21 cellular contexts compared by ENCODE assay signal in the genomic region with DNA sequence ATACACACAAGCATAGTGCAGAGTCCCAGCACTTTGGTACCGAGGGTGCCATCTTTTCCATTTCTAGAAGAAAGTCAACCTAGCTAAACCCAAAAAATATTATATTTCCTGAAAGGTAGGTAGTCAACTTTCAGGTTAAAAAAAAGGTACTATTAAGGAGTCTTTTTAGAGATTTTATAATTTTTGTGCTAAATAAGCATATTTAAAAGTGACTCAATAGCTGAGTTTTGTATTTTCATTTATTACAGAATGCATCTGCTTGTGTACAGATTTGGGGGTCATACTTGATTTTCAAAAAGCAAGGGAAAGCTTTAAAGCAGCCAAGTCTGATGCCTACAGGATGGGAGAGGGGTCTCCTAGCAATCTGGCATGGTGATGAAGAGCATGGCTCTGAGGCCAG.
"Had no signal": no experiment of that assay in that cellular context is flagged by ENCODE, and none has a peak within 500 bp of the region (broad histone marks: within the 10 kb centered on the region; RNA-seq: fewer than 3 reads in every experiment).

No MANE protein-coding gene starts in this region.

- DNase-seq: activated CD4-positive, alpha-beta memory T cell treated with anti-CD3 and anti-CD28 coated beads, Interleukin-2, amount 10 ng/mL, durations not matched to agents 7 days and 5 days; activated CD4-positive, alpha-beta T cell treated with anti-CD3 and anti-CD28 coated beads for 48 hours; activated gamma-delta T cell treated with Interleukin-2 at 50 U/mL for 16 hours; effector CD4-positive, alpha-beta T cell; heart left ventricle; kidney; left lung; midbrain; pancreas; stimulated activated CD4-positive, alpha-beta T cell treated with anti-CD3 and anti-CD28 coated beads, Interleukin-4, amount 100 ng/mL, for 4 hours; stimulated activated naive B cell treated with anti-CD40 and anti-IgM and Interleukin-4, amounts not matched to agents 10 μg/mL and 1 μg/mL and 100 μg/mL, for 72 hours; SW 1271; tibial artery had no signal

- H3K9me3 Mint-ChIP-seq: activated CD4-positive, alpha-beta memory T cell treated with anti-CD3 and anti-CD28 coated beads, Interleukin-2, amount 10 ng/mL, durations not matched to agents 7 days and 5 days; neural progenitor cell; stimulated activated naive B cell treated with anti-CD40 and anti-IgM and Interleukin-4, amounts not matched to agents 10 μg/mL and 1 μg/mL and 100 μg/mL, for 72 hours; T-helper 2 cell treated with Interferon-gamma antibody and Interleukin-4, amounts not matched to agents 5 μg/mL and 100 μg/mL, for 36 hours; WTC11 had no signal

- H3K4me1 Mint-ChIP-seq: neural progenitor cell, WTC11 had no signal

- H3K27ac ChIP-seq: gastroesophageal sphincter, heart left ventricle, left lung, neural progenitor cell, pancreas, tibial artery had no signal

- H3K4me3 Mint-ChIP-seq: activated CD4-positive, alpha-beta memory T cell treated with anti-CD3 and anti-CD28 coated beads, Interleukin-2, amount 10 ng/mL, durations not matched to agents 7 days and 5 days; neural progenitor cell; stimulated activated naive B cell treated with anti-CD40 and anti-IgM and Interleukin-4, amounts not matched to agents 10 μg/mL and 1 μg/mL and 100 μg/mL, for 72 hours; T-helper 2 cell treated with Interferon-gamma antibody and Interleukin-4, amounts not matched to agents 5 μg/mL and 100 μg/mL, for 36 hours; WTC11 had no signal

- ATAC-seq: esophagus mucosa, gastroesophageal sphincter, heart left ventricle, left lung, pancreas, sciatic nerve, WTC11 had no signal

- H3K27me3 ChIP-seq: gastroesophageal sphincter, heart left ventricle, left lung, neural progenitor cell, pancreas, tibial artery had no signal

- FAIRE-seq: kidney, pancreas, TTC549 had no signal

- H3K9me3 ChIP-seq: gastroesophageal sphincter, heart left ventricle, left lung, pancreas, tibial artery had no signal

- H3K27me3 Mint-ChIP-seq: activated CD4-positive, alpha-beta memory T cell treated with anti-CD3 and anti-CD28 coated beads, Interleukin-2, amount 10 ng/mL, durations not matched to agents 7 days and 5 days; stimulated activated naive B cell treated with anti-CD40 and anti-IgM and Interleukin-4, amounts not matched to agents 10 μg/mL and 1 μg/mL and 100 μg/mL, for 72 hours had no signal

- H3K4me3 ChIP-seq: gastroesophageal sphincter, heart left ventricle, left lung, neural progenitor cell, pancreas, smooth muscle cell, tibial artery had no signal

- H3K27ac Mint-ChIP-seq: activated CD4-positive, alpha-beta memory T cell treated with anti-CD3 and anti-CD28 coated beads, Interleukin-2, amount 10 ng/mL, durations not matched to agents 7 days and 5 days; neural progenitor cell; stimulated activated naive B cell treated with anti-CD40 and anti-IgM and Interleukin-4, amounts not matched to agents 10 μg/mL and 1 μg/mL and 100 μg/mL, for 72 hours; T-helper 2 cell treated with Interferon-gamma antibody and Interleukin-4, amounts not matched to agents 5 μg/mL and 100 μg/mL, for 36 hours; WTC11 had no signal

- H3K4me2 ChIP-seq: neural progenitor cell, smooth muscle cell had no signal

- H3K9ac ChIP-seq: neural progenitor cell had no signal

- H3K4me1 ChIP-seq: neural progenitor cell had no signal

- H3K36me3 ChIP-seq: neural progenitor cell had no signal

- H2AFZ ChIP-seq: neural progenitor cell had no signal
